30 cellular contexts compared by ENCODE assay signal in the genomic region with DNA sequence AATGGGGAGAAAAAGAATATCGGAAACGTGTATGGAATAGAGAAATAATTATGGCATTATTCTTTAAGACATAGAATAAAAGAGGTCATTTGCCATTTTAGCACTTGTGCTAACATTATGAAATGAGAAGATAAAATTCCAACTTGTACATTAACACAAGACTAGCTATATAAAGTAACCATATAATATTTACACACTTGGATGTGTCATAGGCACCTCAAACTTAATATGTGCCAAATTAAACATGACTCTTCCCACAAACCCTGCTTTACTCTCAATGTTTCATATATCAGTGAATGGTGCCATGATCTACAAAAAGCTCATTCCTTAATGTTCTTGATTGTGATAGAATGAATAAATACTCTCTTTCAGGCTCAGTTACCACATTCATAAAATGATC.
"Had no signal": no experiment of that assay in that cellular context is flagged by ENCODE, and none has a peak within 500 bp of the region (broad histone marks: within the 10 kb centered on the region; RNA-seq: fewer than 3 reads in every experiment).

No MANE protein-coding gene starts in this region.

- H3K9ac ChIP-seq: neural progenitor cell, parathyroid adenoma had no signal

- H3K4me3 Mint-ChIP-seq: natural killer cell; nephron; neural progenitor cell; stimulated activated memory B cell treated with anti-CD40 and anti-IgM and Interleukin-4, amounts not matched to agents 10 μg/mL and 1 μg/mL and 100 μg/mL, for 72 hours; stimulated activated naive CD8-positive, alpha-beta T cell treated with anti-CD3 and anti-CD28 coated beads, Interleukin-15, amount 100 ng/mL, for 72 hours; type B pancreatic cell had no signal

- H3K9me3 ChIP-seq: psoas muscle, right lobe of liver, sigmoid colon, suprapubic skin, testis, tibial artery, transverse colon, upper lobe of right lung, uterus had no signal

- FAIRE-seq: small intestine had no signal

- H3K4me2 ChIP-seq: neural progenitor cell had no signal

- H3K4me1 Mint-ChIP-seq: stimulated activated naive CD8-positive, alpha-beta T cell treated with anti-CD3 and anti-CD28 coated beads, Interleukin-15, amount 100 ng/mL, for 72 hours had no signal

- DNase-seq: natural killer cell; occipital lobe; ovary; posterior cingulate gyrus; psoas muscle; right cardiac atrium; right lobe of liver; sigmoid colon; small intestine; stimulated activated CD4-positive, alpha-beta T cell treated with anti-CD3 and anti-CD28 coated beads, Interleukin-15, amount 100 ng/mL, for 24 hours; stimulated activated CD4-positive, alpha-beta T cell treated with anti-CD3 and anti-CD28 coated beads, Interleukin-2, amount 100 ng/mL, for 24 hours; stimulated activated CD4-positive, alpha-beta T cell treated with anti-CD3 and anti-CD28 coated beads, Interleukin-2, amount 100 ng/mL, for 48 hours; stimulated activated CD4-positive, alpha-beta T cell treated with anti-CD3 and anti-CD28 coated beads, Interleukin-4, amount 100 ng/mL, for 4 hours; stimulated activated CD8-positive, alpha-beta memory T cell treated with anti-CD3 and anti-CD28 coated beads, Interleukin-4, amount 100 ng/mL, for 48 hours; stimulated activated naive CD4-positive, alpha-beta T cell; stimulated activated naive CD8-positive, alpha-beta T cell treated with anti-CD3 and anti-CD28 coated beads, Interleukin-15, amount 100 ng/mL, for 72 hours; stimulated activated naive CD8-positive, alpha-beta T cell treated with anti-CD3 and anti-CD28 coated beads, Interleukin-15, Interleukin-2, amounts not matched to agents 100 U/mL and 50 U/mL, for 24 hours; substantia nigra; testis; tibial artery; transverse colon; upper lobe of right lung; uterus had no signal

- H3K27ac Mint-ChIP-seq: natural killer cell; nephron; neural progenitor cell; progenitor cell of endocrine pancreas; stimulated activated memory B cell treated with anti-CD40 and anti-IgM and Interleukin-4, amounts not matched to agents 10 μg/mL and 1 μg/mL and 100 μg/mL, for 72 hours; stimulated activated naive CD8-positive, alpha-beta T cell treated with anti-CD3 and anti-CD28 coated beads, Interleukin-15, amount 100 ng/mL, for 72 hours; type B pancreatic cell had no signal

- H3K36me3 Mint-ChIP-seq: natural killer cell; neural progenitor cell; stimulated activated memory B cell treated with anti-CD40 and anti-IgM and Interleukin-4, amounts not matched to agents 10 μg/mL and 1 μg/mL and 100 μg/mL, for 72 hours; type B pancreatic cell had no signal

- H3K27ac ChIP-seq: neural progenitor cell, ovary, parathyroid adenoma, psoas muscle, right lobe of liver, sigmoid colon, suprapubic skin, testis, tibial artery, transverse colon, upper lobe of right lung, uterus had no signal

- H3K27me3 ChIP-seq: ovary, testis, tibial artery had no signal

- H2AFZ ChIP-seq: neural progenitor cell, parathyroid adenoma had no signal

- H3K9me3 Mint-ChIP-seq: natural killer cell; nephron; stimulated activated naive CD8-positive, alpha-beta T cell treated with anti-CD3 and anti-CD28 coated beads, Interleukin-15, amount 100 ng/mL, for 72 hours had no signal

- H3K36me3 ChIP-seq: neural progenitor cell, ovary, right lobe of liver, sigmoid colon, suprapubic skin, tibial artery, transverse colon, upper lobe of right lung, uterus had no signal

- ATAC-seq: natural killer cell; psoas muscle; right cardiac atrium; right lobe of liver; stimulated activated memory B cell treated with anti-CD40 and anti-IgM and Interleukin-4, amounts not matched to agents 10 μg/mL and 1 μg/mL and 100 μg/mL, for 72 hours; stimulated activated naive CD8-positive, alpha-beta T cell treated with anti-CD3 and anti-CD28 coated beads, Interleukin-15, amount 100 ng/mL, for 72 hours; stimulated activated naive CD8-positive, alpha-beta T cell treated with anti-CD3 and anti-CD28 coated beads, Interleukin-15, Interleukin-2, amounts not matched to agents 100 U/mL and 50 U/mL, for 24 hours; upper lobe of right lung had no signal

- H3K4me3 ChIP-seq: neural progenitor cell, ovary, psoas muscle, right lobe of liver, sigmoid colon, suprapubic skin, testis, tibial artery, transverse colon, upper lobe of right lung, uterus had no signal

- H3K4me1 ChIP-seq: parathyroid adenoma, psoas muscle, testis, upper lobe of right lung had no signal
